Comparison of ENCODE assay signal across 8 cellular contexts in the genomic region with DNA sequence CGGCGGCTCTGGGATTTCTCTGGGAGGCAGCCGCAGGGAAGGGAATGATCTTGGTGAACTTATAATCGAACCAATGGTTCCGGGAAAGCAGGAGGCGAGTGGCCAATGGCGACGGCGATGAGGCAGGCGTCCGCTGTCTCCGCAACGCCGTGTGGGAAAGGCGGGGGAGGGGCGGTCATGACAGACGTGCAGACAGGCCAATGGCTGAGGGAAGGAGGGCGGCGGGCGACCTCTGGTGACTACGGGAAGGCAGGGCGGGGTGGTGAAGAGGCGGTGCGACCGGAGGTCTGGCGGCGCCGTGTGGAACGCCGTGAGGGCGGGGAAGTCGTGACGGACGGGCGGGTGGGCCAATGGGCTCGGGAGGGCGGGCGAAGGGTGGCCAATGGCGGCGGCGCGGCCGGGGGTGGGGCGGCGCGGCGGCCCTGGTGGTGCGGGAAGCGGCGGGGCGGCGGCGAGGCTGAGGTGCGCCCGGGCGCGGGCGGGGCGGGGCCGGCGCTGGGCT. TPM values are rescaled to one million over a fixed set of nuclear protein-coding genes. Genes with fewer than 3 reads are reported as not detected.
DNase-seq lines count a peak whose midpoint lies in the region; ATAC-seq, FAIRE-seq and TF ChIP-seq lines count a peak whose summit lies in the region.

A gene with protein sequence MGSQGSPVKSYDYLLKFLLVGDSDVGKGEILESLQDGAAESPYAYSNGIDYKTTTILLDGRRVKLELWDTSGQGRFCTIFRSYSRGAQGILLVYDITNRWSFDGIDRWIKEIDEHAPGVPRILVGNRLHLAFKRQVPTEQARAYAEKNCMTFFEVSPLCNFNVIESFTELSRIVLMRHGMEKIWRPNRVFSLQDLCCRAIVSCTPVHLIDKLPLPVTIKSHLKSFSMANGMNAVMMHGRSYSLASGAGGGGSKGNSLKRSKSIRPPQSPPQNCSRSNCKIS (plus strand): TSS at position 409 of the 502 bp plus-strand sequence. CDS start 226 bp downstream, outside the sequence.

- peak in 2 of 3 experiments; percentile 28 for TF ChIP-seq CTCF in keratinocyte (optimal IDR thresholded peaks at IDR 0.05 in 1 of 3, IDR thresholded peaks at IDR 0.05 in 1 of 3, conservative IDR thresholded peaks at IDR 0.05 in 1 of 3; ENCODE audit: extremely low read depth in 1 of 3, insufficient read depth in 2 of 3, low read length in 3 of 3)

- peak within 1 kb of the TSS; percentile 90 for H3K4me3 Mint-ChIP-seq in central memory CD8-positive, alpha-beta T cell

- H3K4me2 ChIP-seq in keratinocyte (ENCODE audit: control insufficient read depth, extremely low read depth, insufficient read depth, low read depth, low read length): peak within 1 kb of the TSS; percentile 97

- peak within 1 kb of the TSS; percentile 92 for H3K27ac Mint-ChIP-seq in central memory CD8-positive, alpha-beta T cell (ENCODE audit: low read depth)

- no peaks in the 10 kb centered on the region for H3K9me3 ChIP-seq in keratinocyte (ENCODE audit: control insufficient read depth, low read depth, low read length)

- H3K9me1 ChIP-seq in keratinocyte (ENCODE audit: control insufficient read depth, extremely low read depth, insufficient read depth, low read length): peaks cover 12% of the 10 kb centered on the region

- H3K4me1 Mint-ChIP-seq in central memory CD8-positive, alpha-beta T cell: peaks cover 42% of the 10 kb centered on the region

- H3K9ac ChIP-seq in keratinocyte (ENCODE audit: control insufficient read depth, extremely low read depth, insufficient read depth, low read length): peak within 1 kb of the TSS; percentile 89

- dilution Hi-C loops in keratinocyte (cut with MboI; ENCODE audit: extremely low pct_ligation_motif_present, low sequenced_read_pairs): no loop called here

- H3K4me1 ChIP-seq in keratinocyte (ENCODE audit: control insufficient read depth, extremely low read depth, insufficient read depth, low read length): peaks cover 51% of the 10 kb centered on the region

- peaks cover 31% of the 10 kb centered on the region for H4K20me1 ChIP-seq in keratinocyte (ENCODE audit: control insufficient read depth, extremely low read depth, insufficient read depth, low read length)

- H3K27me3 Mint-ChIP-seq in central memory CD8-positive, alpha-beta T cell: no peaks in the 10 kb centered on the region

- peaks cover 26% of the 10 kb centered on the region for H3K79me2 ChIP-seq in keratinocyte (ENCODE audit: control insufficient read depth, insufficient read depth, low read length)

- H3K27me3 ChIP-seq in keratinocyte (ENCODE audit: control insufficient read depth, extremely low read depth, insufficient read depth, low read length): peaks cover 3% of the 10 kb centered on the region

- peaks cover 25% of the 10 kb centered on the region for H3K36me3 Mint-ChIP-seq in central memory CD8-positive, alpha-beta T cell (ENCODE audit: insufficient read depth)

- H3K36me3 ChIP-seq in keratinocyte (ENCODE audit: control insufficient read depth in 2 of 2, extremely low read depth in 1 of 2, insufficient read depth in 2 of 2, low read length in 2 of 2): no peaks in the 10 kb centered on the region

- H3K27ac ChIP-seq in keratinocyte (ENCODE audit: control insufficient read depth, insufficient read depth, low read length): peak within 1 kb of the TSS; percentile 89

- H3K9me3 Mint-ChIP-seq in central memory CD8-positive, alpha-beta T cell: no peaks in the 10 kb centered on the region

- peak within 1 kb of the TSS; percentile 80 to 90 (median 88) for H3K4me3 ChIP-seq in keratinocyte (ENCODE audit: control insufficient read depth in 2 of 3, extremely low read depth in 1 of 3, insufficient read depth in 2 of 3, low read depth in 1 of 3, low read length in 3 of 3)

- ATAC-seq in GM19035 (IDR thresholded peaks at IDR 0.05; ENCODE audit: unreplicated experiment): peak; percentile 73
- peak; percentile 79 for ATAC-seq in HG03354 (IDR thresholded peaks at IDR 0.05; ENCODE audit: poor library complexity, severe bottlenecking, unreplicated experiment)
- peak; percentile 84 to 85 for ATAC-seq in activated CD4-positive, CD25-positive, alpha-beta regulatory T cell treated with anti-CD3 and anti-CD28 coated beads, Interleukin-2, amount 50 U/mL, for 24 hours
- ATAC-seq in central memory CD8-positive, alpha-beta T cell (replicated peaks; ENCODE audit: extremely low read depth, poor library complexity, severe bottlenecking): peak; percentile 86

- no peak for FAIRE-seq in keratinocyte (lab: Jason Lieb, UNC)

- peak within 1 kb of the TSS; percentile 94 for H2AFZ ChIP-seq in keratinocyte (ENCODE audit: control insufficient read depth, low read length)

- peak; percentile 84 to 89 for DNase-seq in AML-193 (lab: John Stamatoyannopoulos, UW)
- DNase-seq in NCI-H446 (lab: John Stamatoyannopoulos, UW): peak; percentile 94 to 97
- DNase-seq in central memory CD8-positive, alpha-beta T cell (ENCODE audit: low spot score in 2 of 2): peak; percentile 98 to 99
- peak; percentile 81 for DNase-seq in keratinocyte (ENCODE audit: low read depth, low spot score)
- peak; percentile 99 for DNase-seq in stimulated activated CD4-positive, alpha-beta T cell treated with anti-CD3 and anti-CD28 coated beads, Interleukin-12 subunit alpha, Interleukin-12 subunit beta, amount 100 ng/mL, for 48 hours (ENCODE audit: low read depth in 2 of 3, low spot score in 1 of 3)

RNA-seq across cellular contexts. Expression of the gene that starts here (rescaled TPM):
- polyA plus RNA-seq in keratinocyte: 4.0 to 12.3 TPM (median 4.2 TPM) in 3 replicates
- 10.9 TPM for polyA plus RNA-seq in keratinocyte (2011; ENCODE audit: low read depth)
- polyA plus RNA-seq in keratinocyte (2011; cell fraction: cytosol; rRNA removed): 3.5 and 6.7 TPM in 2 replicates
- 9.1 and 12.6 TPM in 2 replicates for polyA plus RNA-seq in keratinocyte (2011; cell fraction: nucleus; rRNA removed)
- polyA plus RNA-seq in keratinocyte (2012; ENCODE audit: low replicate concordance): 7.9 and 15.8 TPM in 2 replicates
- 5.0 to 15.4 TPM (median 6.5 TPM) in 3 replicates for polyA minus RNA-seq in keratinocyte
- 13.2 TPM for polyA minus RNA-seq in keratinocyte (2011; cell fraction: cytosol; rRNA and poly(A)+ RNA removed)
- polyA minus RNA-seq in keratinocyte (2011; cell fraction: nucleus; rRNA and poly(A)+ RNA removed): 7.1 and 12.4 TPM in 2 replicates

Comparison
In these comparisons a context has a peak if more than half of its experiments do, and no peak if none do; other contexts are left out.
1. Peak in every context shown above with its lines: DNase-seq, ATAC-seq, H3K4me3 ChIP-seq and H3K27ac ChIP-seq.